Comparison of ENCODE assay signal across 1 cellular context in genomic region chr4:5611656-5612187, GRCh38.
TF ChIP-seq lines count a peak whose summit lies in the region.

No MANE protein-coding gene starts in this region.

TF ChIP-seq in H1, 55 proteins besides CTCF, POLR2A, EP300 and RAD21:
- TF ChIP-seq EGR1 (IDR thresholded peaks at IDR 0.05; ENCODE audit: borderline replicate concordance, low read depth, low read length) (no peak), SP2 (IDR thresholded peaks at IDR 0.05; ENCODE audit: low read length) (no peak), CTBP2 (IDR thresholded peaks at IDR 0.05; ENCODE audit: borderline replicate concordance, insufficient read depth, insufficient read length, low read length) (no peak), TBP (IDR thresholded peaks at IDR 0.05; ENCODE audit: low read depth, low read length) (no peak), SP1 (IDR thresholded peaks at IDR 0.05; ENCODE audit: low read depth, low read length) (no peak), ASH2L (IDR thresholded peaks at IDR 0.05; ENCODE audit: low read length) (no peak), FOSL1 (IDR thresholded peaks at IDR 0.05; ENCODE audit: insufficient read depth, low read depth, low read length) (no peak), POU5F1 (IDR thresholded peaks at IDR 0.05; ENCODE audit: low read depth, low read length) (no peak), SIX5 (IDR thresholded peaks at IDR 0.05; ENCODE audit: low read depth, low read length) (no peak)
